In the genomic region with DNA sequence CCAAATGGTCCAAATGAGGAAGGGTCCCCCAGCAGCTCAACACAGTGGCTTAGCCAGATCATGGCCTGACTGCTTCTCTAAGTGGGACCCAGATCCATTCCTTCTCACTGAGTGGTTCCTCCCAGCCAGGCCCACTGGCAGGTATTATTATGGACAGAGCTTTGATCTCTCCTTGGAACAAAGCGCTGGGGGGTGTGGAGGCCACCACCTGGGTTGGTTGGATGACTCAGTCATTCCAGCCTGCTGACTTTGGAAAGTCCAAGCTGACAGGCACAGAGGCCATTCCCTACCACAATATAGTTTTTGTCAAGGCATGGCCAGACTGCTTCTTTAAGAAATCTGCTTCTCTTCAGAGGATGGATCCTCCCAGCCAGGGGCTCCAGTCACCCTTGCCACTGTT, we compare ENCODE assay signal across 23 cellular contexts.
DNase-seq lines count a peak whose midpoint lies in the region; TF ChIP-seq lines count a peak whose summit lies in the region.
"Had no signal": no experiment of that assay in that cellular context is flagged by ENCODE, and none has a peak within 500 bp of the region (broad histone marks: within the 10 kb centered on the region; RNA-seq: fewer than 3 reads in every experiment).

No MANE protein-coding gene starts in this region.

- H3K36me3 Mint-ChIP-seq in Calu3 (ENCODE audit: insufficient read depth, unreplicated experiment): no peaks in the 10 kb centered on the region
- H3K36me3 Mint-ChIP-seq: CD14-positive monocyte; stimulated activated effector memory CD8-positive, alpha-beta T cell treated with anti-CD3 and anti-CD28 coated beads, Interleukin-12 subunit alpha, Interleukin-12 subunit beta, amount 100 ng/mL, for 72 hours had no signal

- H3K9ac ChIP-seq in HUES6 (ENCODE audit: low read length): peak overlapping the region; percentile 4
- H3K9ac ChIP-seq: GM23248 had no signal

- H3K4me1 ChIP-seq in HUES6 (ENCODE audit: control insufficient read depth, insufficient read depth, low read length) (no peaks in the 10 kb centered on the region; the same call in 1 of the 2 replicates), stomach (no peaks in the 10 kb centered on the region)
- H3K4me1 ChIP-seq: pancreas had no signal

- H3K9me3 ChIP-seq in HUES6 (ENCODE audit: control insufficient read depth, insufficient read depth, low read depth, low read length) (peaks cover 15% of the 10 kb centered on the region; the same call in 1 of the 2 replicates), stomach (peaks cover 0 to 18% (median 9%) of the 10 kb centered on the region in 4 donors)
- H3K9me3 ChIP-seq: pancreas had no signal

- H3K4me3 ChIP-seq in HUES6 (ENCODE audit: low read depth, low read length) (no peak overlapping the region), astrocyte of the spinal cord (ENCODE audit: low read depth, low read length) (no peak overlapping the region), stomach (no peak overlapping the region)
- H3K4me3 ChIP-seq: GM23248, pancreas, thoracic aorta had no signal

- H3K27ac Mint-ChIP-seq in Calu3 (ENCODE audit: unreplicated experiment): no peak overlapping the region
- H3K27ac Mint-ChIP-seq: activated CD4-positive, alpha-beta T cell treated with anti-CD3 and anti-CD28 coated beads for 36 hours; activated naive CD8-positive, alpha-beta T cell; activated T-cell treated with anti-CD3 and anti-CD28 coated beads, Interleukin-2, amount 50 U/mL, for 72 hours; brain; CD14-positive monocyte; stimulated activated effector memory CD8-positive, alpha-beta T cell treated with anti-CD3 and anti-CD28 coated beads, Interleukin-12 subunit alpha, Interleukin-12 subunit beta, amount 100 ng/mL, for 72 hours had no signal

- TF ChIP-seq EP300 in stomach (IDR thresholded peaks at IDR 0.05): no peak

- H3K36me3 ChIP-seq in HUES6 (ENCODE audit: control insufficient read depth, insufficient read depth, low read length): no peaks in the 10 kb centered on the region
- no peaks in the 10 kb centered on the region for H3K36me3 ChIP-seq in stomach
- H3K36me3 ChIP-seq: pancreas, thoracic aorta had no signal

- no peak for TF ChIP-seq CTCF in Calu3 (IDR thresholded peaks at IDR 0.05; ENCODE audit: unreplicated experiment)
- no peak for TF ChIP-seq CTCF in astrocyte of the spinal cord (IDR thresholded peaks at IDR 0.05; ENCODE audit: low read depth, low read length)
- TF ChIP-seq CTCF in stomach (IDR thresholded peaks at IDR 0.05): no peak

- TF ChIP-seq POLR2A in stomach (IDR thresholded peaks at IDR 0.05): no peak

- intact Hi-C loops in Calu3 (cut with micrococcal nuclease; ENCODE audit: unreplicated experiment): no loop called here
- intact Hi-C loops in stomach (cut with DNase I; ENCODE audit: low total_unique reads): no loop called here

- WGBS in stomach, 5 donors: 80 to 100% (median 100%) methylated on average over 1 of the region's 1 CpG

- CTCF ChIA-PET in Calu3 (lab: Charles Lee): no interaction called here

- in situ Hi-C loops in astrocyte of the spinal cord (cut with HindIII; ENCODE audit: low sequenced_read_pairs): no loop called here

- H3K27ac ChIP-seq in HUES6 (ENCODE audit: low read depth, low read length) (no peak overlapping the region), stomach (no peak overlapping the region)
- H3K27ac ChIP-seq: GM23248, pancreas, thoracic aorta had no signal

- H3K27me3 Mint-ChIP-seq in Calu3 (ENCODE audit: unreplicated experiment): no peaks in the 10 kb centered on the region
- H3K27me3 Mint-ChIP-seq: activated CD4-positive, alpha-beta T cell treated with anti-CD3 and anti-CD28 coated beads for 36 hours; activated naive CD8-positive, alpha-beta T cell; naive thymus-derived CD8-positive, alpha-beta T cell had no signal

- no peaks in the 10 kb centered on the region for H3K27me3 ChIP-seq in HUES6 (ENCODE audit: control insufficient read depth, insufficient read depth, low read length)
- no peaks in the 10 kb centered on the region for H3K27me3 ChIP-seq in stomach
- H3K27me3 ChIP-seq: pancreas had no signal

- H3K9me3 Mint-ChIP-seq in Calu3 (ENCODE audit: low read depth, unreplicated experiment): peaks cover 2% of the 10 kb centered on the region

- peak; percentile 30 for DNase-seq in Calu3
- DNase-seq in astrocyte of the spinal cord (ENCODE audit: low read depth, low spot score): peak; percentile 49
- DNase-seq in iris pigment epithelial cell (ENCODE audit: low read depth): peak; percentile 34
- DNase-seq in activated gamma-delta T cell (lab: John Stamatoyannopoulos, UW): no peak
- DNase-seq in kidney glomerular epithelial cell (lab: John Stamatoyannopoulos, UW): no peak
- no peak for DNase-seq in stimulated activated CD4-positive, alpha-beta T cell treated with anti-CD3 and anti-CD28 coated beads, Interleukin-1b, Interleukin-23, amount 100 ng/mL, for 48 hours
- no peak for DNase-seq in stomach
- DNase-seq: activated CD4-positive, alpha-beta T cell treated with anti-CD3 and anti-CD28 coated beads for 36 hours; activated T-cell treated with anti-CD3 and anti-CD28 coated beads, Interleukin-2, amount 50 U/mL, for 72 hours; dermis blood vessel endothelial cell; GM23248; left cardiac atrium; mesenchymal stem cell; naive thymus-derived CD8-positive, alpha-beta T cell; NCI-H1105 treated with DMSO at 0.1 percent for 48 hours; NCI-H510A treated with DMSO at 0.1 percent for 48 hours had no signal

- H3K4me1 Mint-ChIP-seq in Calu3 (ENCODE audit: low read depth, unreplicated experiment): no peaks in the 10 kb centered on the region
- H3K4me1 Mint-ChIP-seq: brain; CD14-positive monocyte; stimulated activated effector memory CD8-positive, alpha-beta T cell treated with anti-CD3 and anti-CD28 coated beads, Interleukin-12 subunit alpha, Interleukin-12 subunit beta, amount 100 ng/mL, for 72 hours had no signal

- no peak overlapping the region for H3K4me3 Mint-ChIP-seq in Calu3 (ENCODE audit: low read depth, unreplicated experiment)
- H3K4me3 Mint-ChIP-seq: activated CD4-positive, alpha-beta T cell treated with anti-CD3 and anti-CD28 coated beads for 36 hours; activated naive CD8-positive, alpha-beta T cell; activated T-cell treated with anti-CD3 and anti-CD28 coated beads, Interleukin-2, amount 50 U/mL, for 72 hours; brain; CD14-positive monocyte; naive thymus-derived CD8-positive, alpha-beta T cell; stimulated activated effector memory CD8-positive, alpha-beta T cell treated with anti-CD3 and anti-CD28 coated beads, Interleukin-12 subunit alpha, Interleukin-12 subunit beta, amount 100 ng/mL, for 72 hours had no signal

- BruUV-seq in Calu3 (replicated peaks; lab: Mats Ljungman, UMichigan): no TSS peak

Comparison
In these comparisons a context has a peak if more than half of its experiments do, and no peak if none do; other contexts are left out.
1. DNase-seq: peak in Calu3 (single experiment), astrocyte of the spinal cord (single experiment) and iris pigment epithelial cell (single experiment); none in activated gamma-delta T cell (single experiment), kidney glomerular epithelial cell (single experiment), stimulated activated CD4-positive, alpha-beta T cell treated with anti-CD3 and anti-CD28 coated beads, Interleukin-1b, Interleukin-23, amount 100 ng/mL, for 48 hours (single experiment) and stomach (single experiment).